In the genomic region with DNA sequence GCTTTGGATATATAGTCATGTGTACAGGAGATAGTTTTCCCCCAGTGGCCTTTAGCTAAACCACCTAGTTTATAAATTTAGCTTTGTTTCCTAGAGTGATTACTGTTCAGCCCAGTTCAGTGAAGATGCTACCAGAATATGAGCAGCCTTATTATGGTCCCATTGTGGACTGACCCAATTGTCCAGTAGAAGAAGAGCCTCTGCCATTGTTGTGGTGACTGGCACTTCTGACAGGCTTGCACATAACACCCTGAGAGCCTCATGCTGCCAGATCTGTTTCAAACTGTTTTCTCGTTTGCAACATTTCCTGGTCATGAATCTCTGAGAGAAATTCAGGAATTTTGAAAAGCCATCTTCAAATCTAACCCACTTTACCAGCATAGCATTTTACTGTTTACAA, we compare ENCODE assay signal across 17 cellular contexts. TPM values are rescaled to one million over a fixed set of nuclear protein-coding genes. Genes with fewer than 3 reads are reported as not detected.
A peak's percentile ranks its signal among the peaks of the same experiment; 100 is the strongest.
DNase-seq lines count a peak whose midpoint lies in the region; ATAC-seq, FAIRE-seq and TF ChIP-seq lines count a peak whose summit lies in the region.
"Had no signal": no experiment of that assay in that cellular context is flagged by ENCODE, and none has a peak within 500 bp of the region (broad histone marks: within the 10 kb centered on the region; RNA-seq: fewer than 3 reads in every experiment).

No MANE protein-coding gene starts in this region.

- no peak overlapping the region for H3K9ac ChIP-seq in PC-3 (ENCODE audit: low read length)

- H3K27me3 Mint-ChIP-seq in brain: no peaks in the 10 kb centered on the region

- H3K4me3 Mint-ChIP-seq in brain: no peak overlapping the region
- H3K4me3 Mint-ChIP-seq: CD8-positive, alpha-beta T cell had no signal

- CTCF ChIA-PET in PC-3 (lab: Charles Lee): interaction anchor here (0.6 kb wide), 1 partner anchor 17 kb away, joined by 3 read pairs; no protein-coding TSS in a partner anchor

- H3K27me3 ChIP-seq in cardiac muscle cell (no peaks in the 10 kb centered on the region), neutrophil (no peaks in the 10 kb centered on the region), esophagus squamous epithelium (no peaks in the 10 kb centered on the region), small intestine (ENCODE audit: control insufficient read depth in 2 of 2, insufficient read depth in 2 of 2, low read length in 2 of 2) (no peaks in the 10 kb centered on the region), PC-3 (ENCODE audit: low read length) (no peaks in the 10 kb centered on the region)

- 33 to 63% methylated on average over 1 of the region's 1 CpG for WGBS in esophagus squamous epithelium, 2 donors
- 55 to 91% (median 77%) methylated on average over 1 of the region's 1 CpG for WGBS in small intestine, 3 donors

- no peaks in the 10 kb centered on the region for H3K9me2 ChIP-seq in PC-3 (replicated peaks; ENCODE audit: low read length)

- BruUV-seq in PC-3 (replicated peaks; lab: Mats Ljungman, UMichigan): no TSS peak

- no peaks in the 10 kb centered on the region for H3F3A ChIP-seq in PC-3 (ENCODE audit: low read length, unreplicated experiment)

- peaks cover 33% of the 10 kb centered on the region for H3K4me1 Mint-ChIP-seq in brain

- no peaks in the 10 kb centered on the region for H3K9me3 Mint-ChIP-seq in brain
- H3K9me3 Mint-ChIP-seq: CD8-positive, alpha-beta T cell had no signal

- H4K20me1 ChIP-seq in PC-3 (ENCODE audit: low read length): peaks cover 11% of the 10 kb centered on the region; the same call in 1 of the 2 replicates

- no peak overlapping the region for H3K4me2 ChIP-seq in PC-3 (ENCODE audit: low read length)
- H3K4me2 ChIP-seq: A549, PC-9 had no signal

- intact Hi-C loops in Right ventricle myocardium inferior (cut with DNase I): no loop called here
- intact Hi-C loops in esophagus squamous epithelium (cut with DNase I): no loop called here
- intact Hi-C loops in PC-3 (cut with micrococcal nuclease): no loop called here

- no peak for DNase-seq in cardiac muscle cell (ENCODE audit: low read depth in 1 of 2, low spot score in 1 of 2)
- DNase-seq in Right ventricle myocardium inferior (ENCODE audit: missing footprints): no peak
- no peak for DNase-seq in esophagus squamous epithelium (lab: John Stamatoyannopoulos, UW)
- no peak for DNase-seq in small intestine
- DNase-seq in NCI-H187 treated with DMSO at 0.1 percent for 48 hours (lab: John Stamatoyannopoulos, UW): no peak
- DNase-seq in PC-3: no peak
- DNase-seq: CD8-positive, alpha-beta T cell; GOT3; NCI-H1092; NCI-H2107; NCI-H345; NCI-H69; PC-9 had no signal

- H3K4me3 ChIP-seq in cardiac muscle cell (no peak overlapping the region), neutrophil (ENCODE audit: low read depth in 1 of 2, low read length in 1 of 2) (no peak overlapping the region), esophagus squamous epithelium (no peak overlapping the region), small intestine (ENCODE audit: low read depth in 1 of 2, low read length in 2 of 2) (no peak overlapping the region), PC-3 (ENCODE audit: low read length) (no peak overlapping the region)
- H3K4me3 ChIP-seq: A549, PC-9 had no signal

- ATAC-seq in Right ventricle myocardium inferior (no peak), PC-3 (no peak)
- ATAC-seq: CD8-positive, alpha-beta T cell had no signal

- no peak for TF ChIP-seq CTCF in cardiac muscle cell (IDR thresholded peaks at IDR 0.05; ENCODE audit: low read depth, low read length)
- no peak for TF ChIP-seq CTCF in brain (conservative IDR thresholded peaks at IDR 0.05)
- TF ChIP-seq CTCF in neutrophil (IDR thresholded peaks at IDR 0.05): no peak
- no peak for TF ChIP-seq CTCF in esophagus squamous epithelium (IDR thresholded peaks at IDR 0.05)
- no peak for TF ChIP-seq CTCF in PC-3 (conservative IDR thresholded peaks at IDR 0.05; ENCODE audit: low read depth, low read length)

- peak overlapping the region in 3 of 5 experiments; percentile 10 to 78 (median 38) for H3K27ac Mint-ChIP-seq in brain

- no peak for FAIRE-seq in small intestine (lab: Jason Lieb, UNC)
- FAIRE-seq: A549, HTR-8/SVneo had no signal

- H3K27ac ChIP-seq in cardiac muscle cell (peak overlapping the region; percentile 14), neutrophil (peak overlapping the region; percentile 67), esophagus squamous epithelium (no peak overlapping the region), small intestine (ENCODE audit: low read depth in 1 of 2, low read length in 1 of 2) (no peak overlapping the region), PC-3 (ENCODE audit: low read length) (no peak overlapping the region)
- H3K27ac ChIP-seq: A549, PC-9 had no signal

- peaks cover 79% of the 10 kb centered on the region for H3K79me2 ChIP-seq in PC-3 (ENCODE audit: low read length)

- POLR2A ChIA-PET in PC-3 (lab: Charles Lee; ENCODE audit: unreplicated experiment): interaction anchor here (0.5 to 0.7 kb wide), 2 partner anchors 87 kb away, joined by 4 to 8 read pairs; no protein-coding TSS in a partner anchor

- H3K36me3 Mint-ChIP-seq in brain: peaks cover 2% of the 10 kb centered on the region

- no peaks in the 10 kb centered on the region for H3K9me3 ChIP-seq in cardiac muscle cell (ENCODE audit: low read depth)
- no peaks in the 10 kb centered on the region for H3K9me3 ChIP-seq in neutrophil
- H3K9me3 ChIP-seq in esophagus squamous epithelium: no peaks in the 10 kb centered on the region
- no peaks in the 10 kb centered on the region for H3K9me3 ChIP-seq in small intestine (ENCODE audit: control insufficient read depth, low read depth)
- H3K9me3 ChIP-seq in PC-3 (ENCODE audit: low read length): no peaks in the 10 kb centered on the region
- H3K9me3 ChIP-seq: A549 had no signal

- no peak overlapping the region for H2AFZ ChIP-seq in PC-3 (ENCODE audit: low read length)
- H2AFZ ChIP-seq: PC-9 had no signal

- no peak for TF ChIP-seq POLR2A in esophagus squamous epithelium (IDR thresholded peaks at IDR 0.05)

- H3K4me1 ChIP-seq in cardiac muscle cell (ENCODE audit: low read depth): peaks cover 5% of the 10 kb centered on the region
- H3K4me1 ChIP-seq in neutrophil (ENCODE audit: control insufficient read depth in 1 of 2, insufficient read depth in 1 of 2, low read depth in 1 of 2, low read length in 1 of 2): peaks cover 35 to 37% of the 10 kb centered on the region in 2 experiments
- H3K4me1 ChIP-seq in esophagus squamous epithelium: peaks cover 0 to 68% (median 6%) of the 10 kb centered on the region in 3 donors
- peaks cover 0 to under 1% of the 10 kb centered on the region in 2 donors for H3K4me1 ChIP-seq in small intestine (ENCODE audit: control insufficient read depth in 2 of 2, insufficient read depth in 1 of 2, low read depth in 1 of 2, low read length in 1 of 2)
- peaks cover 7% of the 10 kb centered on the region; the same call in 1 of the 2 replicates for H3K4me1 ChIP-seq in PC-3 (ENCODE audit: insufficient read depth, low read length)

- H3K36me3 ChIP-seq in cardiac muscle cell (no peaks in the 10 kb centered on the region), neutrophil (no peaks in the 10 kb centered on the region), esophagus squamous epithelium (peaks cover 0 to 15% (median 0%) of the 10 kb centered on the region in 3 donors), small intestine (ENCODE audit: control insufficient read depth in 2 of 2, insufficient read depth in 2 of 2, low read length in 2 of 2) (peaks cover 0 to 6% of the 10 kb centered on the region in 2 donors), PC-3 (ENCODE audit: low read depth, low read length) (peaks cover 6% of the 10 kb centered on the region; the same call in 1 of the 2 replicates)

RNA-seq across cellular contexts. Expression of a gene that starts 20.6 kb away (rescaled TPM):
- 36.8 and 45.7 TPM in 2 replicates for total RNA-seq in cardiac muscle cell
- polyA plus RNA-seq in cardiac muscle cell: 33.8 and 53.2 TPM in 2 replicates
- 70.3 TPM for total RNA-seq in Right ventricle myocardium inferior
- 21.4 TPM for polyA plus RNA-seq in brain (ENCODE audit: insufficient read depth, low read depth, low replicate concordance)
- total RNA-seq in esophagus squamous epithelium: 10 to 100 TPM; 27.7 to 38.0 (median 36.5) TPM
- 10 to 100 TPM in 1 of 3 donors, 1 to 10 TPM in 2; 5.4 to 10.9 (median 7.4) TPM for polyA plus RNA-seq in small intestine
- 45.7 and 45.8 TPM in 2 replicates for total RNA-seq in PC-3 (2014; rRNA removed)

RNA-seq across cellular contexts. Expression of a gene that starts 51.0 kb away (rescaled TPM):
- total RNA-seq in cardiac muscle cell (40.8 and 40.9 TPM in 2 replicates), Right ventricle myocardium inferior (17.4 TPM), esophagus squamous epithelium (10 to 100 TPM; 34.5 to 54.0 (median 40.7) TPM), PC-3 (2014; rRNA removed) (64.2 and 79.0 TPM in 2 replicates)
- polyA plus RNA-seq in cardiac muscle cell (31.3 and 33.3 TPM in 2 replicates), brain (ENCODE audit: insufficient read depth, low read depth, low replicate concordance) (36.3 TPM), small intestine (10 to 100 TPM in 1 of 3 donors, 1 to 10 TPM in 2; 6.9 to 26.5 (median 9.7) TPM)

RNA-seq across cellular contexts. Expression of a gene that starts 55.7 kb away (rescaled TPM):
- total RNA-seq in cardiac muscle cell (5.1 TPM in 2 replicates), Right ventricle myocardium inferior (7.1 TPM), esophagus squamous epithelium (1 to 10 TPM; 3.6 to 5.6 (median 4.9) TPM), PC-3 (2014; rRNA removed) (7.7 and 9.4 TPM in 2 replicates)
- polyA plus RNA-seq in cardiac muscle cell (4.6 and 7.0 TPM in 2 replicates), brain (ENCODE audit: insufficient read depth, low read depth, low replicate concordance) (29.0 TPM), small intestine (10 to 100 TPM in 1 of 3 donors, 1 to 10 TPM in 2; 4.2 to 11.5 (median 4.6) TPM)

Comparison
In these comparisons a context has a peak if more than half of its experiments do, and no peak if none do; other contexts are left out.
1. H3K27ac ChIP-seq: peak in cardiac muscle cell (single experiment) and neutrophil (single experiment); none in esophagus squamous epithelium (0 of 4), small intestine (0 of 2) and PC-3 (single experiment).